Comparison of ENCODE assay signal across 19 cellular contexts in the genomic region with DNA sequence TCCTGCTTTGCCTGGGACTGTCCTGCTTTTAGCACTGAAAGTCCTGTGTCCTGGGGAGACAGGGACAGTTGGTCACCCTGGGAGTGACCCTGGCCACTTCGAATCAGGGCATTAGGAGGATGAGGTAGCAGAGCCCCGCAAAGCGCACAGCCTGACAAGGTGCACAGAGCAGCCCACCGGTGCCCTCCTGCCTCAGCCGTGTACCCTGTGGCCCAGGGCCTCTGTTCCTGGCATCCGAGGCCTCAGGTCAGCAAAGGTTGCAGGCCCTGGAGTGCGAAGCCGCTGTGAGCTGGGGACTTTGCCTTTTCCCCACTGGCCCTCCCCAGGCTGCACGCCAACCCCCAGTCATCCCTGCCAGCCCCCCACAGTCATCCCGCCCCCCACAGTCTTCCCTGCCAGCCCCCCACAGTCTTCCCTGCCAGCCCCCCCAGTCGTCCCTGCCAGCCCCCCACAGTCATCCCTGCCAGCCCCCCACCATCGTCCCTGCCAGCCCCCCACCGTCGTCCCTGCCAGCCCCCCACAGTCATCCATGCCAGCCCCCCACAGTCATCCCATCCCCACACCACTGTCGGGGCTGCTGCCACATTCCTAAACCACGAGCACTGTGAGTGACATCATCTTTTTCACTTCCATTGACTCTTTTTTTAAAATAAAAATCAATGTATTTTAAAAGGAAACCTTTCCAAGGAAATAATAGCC.
DNase-seq lines count a peak whose midpoint lies in the region; ATAC-seq and TF ChIP-seq lines count a peak whose summit lies in the region.
"Had no signal": no experiment of that assay in that cellular context is flagged by ENCODE, and none has a peak within 500 bp of the region (broad histone marks: within the 10 kb centered on the region; RNA-seq: fewer than 3 reads in every experiment).

No MANE protein-coding gene starts in this region.

- H3K4me3 Mint-ChIP-seq in activated CD8-positive, alpha-beta T cell treated with anti-CD3 and anti-CD28 coated beads for 36 hours: no peak overlapping the region
- H3K4me3 Mint-ChIP-seq: activated B cell treated with CpG ODN at 0.5 μM for 24 hours; activated T-helper 1 cell treated with anti-CD3 and anti-CD28 coated beads, Interleukin-12 subunit alpha, Interleukin-12 subunit beta, Interleukin-2, Interleukin-4 antibody, amounts not matched to agents 30 ng/mL and 10 ng/mL and 1 ng/mL, durations not matched to agents 14 hours and 24 hours and 36 hours; naive thymus-derived CD4-positive, alpha-beta T cell had no signal

- TF ChIP-seq POLR2A in body of pancreas (IDR thresholded peaks at IDR 0.05): no peak

- no peaks in the 10 kb centered on the region for H3K9me3 ChIP-seq in left ventricle myocardium inferior (replicated peaks)
- no peaks in the 10 kb centered on the region for H3K9me3 ChIP-seq in body of pancreas
- H3K9me3 ChIP-seq in aorta (ENCODE audit: control insufficient read depth, low read length): no peaks in the 10 kb centered on the region
- H3K9me3 ChIP-seq: prostate gland, spleen, transverse colon had no signal

- intact Hi-C loops in left ventricle myocardium inferior (cut with micrococcal nuclease) (no loop called here), left cardiac atrium (cut with DNase I) (no loop called here), body of pancreas (cut with DNase I) (no loop called here), aorta (cut with DNase I) (no loop called here)
- intact Hi-C loops in activated CD8-positive, alpha-beta T cell treated with anti-CD3 and anti-CD28 coated beads for 36 hours (cut with micrococcal nuclease): no loop called here

- ATAC-seq in left cardiac atrium: no peak
- ATAC-seq in body of pancreas: peak; percentile 30
- ATAC-seq in aorta (ENCODE audit: low FRiP score): no peak
- ATAC-seq in activated CD8-positive, alpha-beta T cell treated with anti-CD3 and anti-CD28 coated beads for 36 hours: no peak
- ATAC-seq: naive thymus-derived CD4-positive, alpha-beta T cell had no signal

- H3K36me3 ChIP-seq in left ventricle myocardium inferior (peaks cover 91% of the 10 kb centered on the region), body of pancreas (replicated peaks in 1 of 2; ENCODE audit: insufficient read depth in 1 of 2, low read depth in 2 of 2) (no peaks in the 10 kb centered on the region), aorta (ENCODE audit: control insufficient read depth in 1 of 2, insufficient read depth in 2 of 2, low read length in 1 of 2) (peaks cover 0 to 6% of the 10 kb centered on the region in 2 donors)
- H3K36me3 ChIP-seq: prostate gland had no signal

- H3K27ac Mint-ChIP-seq in activated CD8-positive, alpha-beta T cell treated with anti-CD3 and anti-CD28 coated beads for 36 hours: no peak overlapping the region
- H3K27ac Mint-ChIP-seq: activated T-helper 1 cell treated with anti-CD3 and anti-CD28 coated beads, Interleukin-12 subunit alpha, Interleukin-12 subunit beta, Interleukin-2, Interleukin-4 antibody, amounts not matched to agents 30 ng/mL and 10 ng/mL and 1 ng/mL, durations not matched to agents 14 hours and 24 hours and 36 hours had no signal

- no peaks in the 10 kb centered on the region for H3K9me3 Mint-ChIP-seq in activated CD8-positive, alpha-beta T cell treated with anti-CD3 and anti-CD28 coated beads for 36 hours
- H3K9me3 Mint-ChIP-seq: activated B cell treated with CpG ODN at 0.5 μM for 24 hours; activated T-helper 1 cell treated with anti-CD3 and anti-CD28 coated beads, Interleukin-12 subunit alpha, Interleukin-12 subunit beta, Interleukin-2, Interleukin-4 antibody, amounts not matched to agents 30 ng/mL and 10 ng/mL and 1 ng/mL, durations not matched to agents 14 hours and 24 hours and 36 hours; naive thymus-derived CD4-positive, alpha-beta T cell had no signal

- H3K27ac ChIP-seq in left ventricle myocardium inferior (replicated peaks): peak overlapping the region; percentile 9
- peak overlapping the region in 2 of 4 donors; percentile 5 to 40 for H3K27ac ChIP-seq in body of pancreas
- peak overlapping the region; percentile 20 for H3K27ac ChIP-seq in aorta (ENCODE audit: low read depth in 1 of 2, low read length in 2 of 2)
- H3K27ac ChIP-seq: prostate gland, spleen, transverse colon had no signal

- 72 to 74% methylated on average over 10 to 11 of the region's 16 CpGs for WGBS in body of pancreas, 2 donors
- WGBS in aorta, 2 donors: 28 to 55% methylated on average over 13 to 16 of the region's 16 CpGs

- DNase-seq in left ventricle myocardium inferior (no peak), left cardiac atrium (no peak), body of pancreas (no peak), kidney tubule cell (ENCODE audit: low spot score) (peak; percentile 26), aorta (no peak), GM20000 (ENCODE audit: low spot score) (no peak), NCI-H2029 treated with DMSO at 0.1 percent for 48 hours (lab: John Stamatoyannopoulos, UW) (no peak)
- no peak for DNase-seq in activated CD8-positive, alpha-beta T cell treated with anti-CD3 and anti-CD28 coated beads for 36 hours
- DNase-seq: activated B cell treated with CpG ODN at 0.5 μM for 24 hours; activated CD8-positive, alpha-beta memory T cell treated with anti-CD3 and anti-CD28 coated beads for 24 hours; naive thymus-derived CD4-positive, alpha-beta T cell; NCI-H446; SHP77 treated with DMSO at 0.1 percent for 48 hours; spleen; T-helper 2 cell; transverse colon had no signal

- no peaks in the 10 kb centered on the region for H3K27me3 Mint-ChIP-seq in activated CD8-positive, alpha-beta T cell treated with anti-CD3 and anti-CD28 coated beads for 36 hours
- H3K27me3 Mint-ChIP-seq: activated B cell treated with CpG ODN at 0.5 μM for 24 hours; naive thymus-derived CD4-positive, alpha-beta T cell had no signal

- H3K27me3 ChIP-seq in left ventricle myocardium inferior (ENCODE audit: low read depth) (no peaks in the 10 kb centered on the region), body of pancreas (no peaks in the 10 kb centered on the region), aorta (ENCODE audit: control insufficient read depth in 1 of 2, insufficient read depth in 2 of 2, low read length in 1 of 2) (no peaks in the 10 kb centered on the region)
- H3K27me3 ChIP-seq: spleen, transverse colon had no signal

- H3K4me1 ChIP-seq in left ventricle myocardium inferior: peaks cover 15% of the 10 kb centered on the region
- H3K4me1 ChIP-seq in body of pancreas: no peaks in the 10 kb centered on the region
- H3K4me1 ChIP-seq in aorta (ENCODE audit: control insufficient read depth in 1 of 2, insufficient read depth in 2 of 2, low read length in 2 of 2): no peaks in the 10 kb centered on the region
- H3K4me1 ChIP-seq: prostate gland, transverse colon had no signal

- H3K4me1 Mint-ChIP-seq in activated CD8-positive, alpha-beta T cell treated with anti-CD3 and anti-CD28 coated beads for 36 hours (ENCODE audit: low read depth): peaks cover 3% of the 10 kb centered on the region

- CTCF ChIA-PET in activated CD8-positive, alpha-beta T cell treated with anti-CD3 and anti-CD28 coated beads for 36 hours (lab: Charles Lee): no interaction called here

- H3K36me3 Mint-ChIP-seq in activated CD8-positive, alpha-beta T cell treated with anti-CD3 and anti-CD28 coated beads for 36 hours (ENCODE audit: low read depth): no peaks in the 10 kb centered on the region

- POLR2A ChIA-PET in activated CD8-positive, alpha-beta T cell treated with anti-CD3 and anti-CD28 coated beads for 36 hours (lab: Charles Lee): no interaction called here

- H3K4me3 ChIP-seq in left ventricle myocardium inferior (no peak overlapping the region), body of pancreas (no peak overlapping the region), aorta (ENCODE audit: low read length in 2 of 2) (no peak overlapping the region)
- H3K4me3 ChIP-seq: lung, prostate gland, spleen, transverse colon had no signal

- TF ChIP-seq CTCF in left ventricle myocardium inferior (IDR thresholded peaks at IDR 0.05; ENCODE audit: borderline replicate concordance) (no peak), body of pancreas (IDR thresholded peaks at IDR 0.05) (no peak), GM20000 (IDR thresholded peaks at IDR 0.05; ENCODE audit: extremely low read depth, missing control alignments) (no peak)
- no peak for TF ChIP-seq CTCF in activated CD8-positive, alpha-beta T cell treated with anti-CD3 and anti-CD28 coated beads for 36 hours (IDR thresholded peaks at IDR 0.05)
